In the genomic region with DNA sequence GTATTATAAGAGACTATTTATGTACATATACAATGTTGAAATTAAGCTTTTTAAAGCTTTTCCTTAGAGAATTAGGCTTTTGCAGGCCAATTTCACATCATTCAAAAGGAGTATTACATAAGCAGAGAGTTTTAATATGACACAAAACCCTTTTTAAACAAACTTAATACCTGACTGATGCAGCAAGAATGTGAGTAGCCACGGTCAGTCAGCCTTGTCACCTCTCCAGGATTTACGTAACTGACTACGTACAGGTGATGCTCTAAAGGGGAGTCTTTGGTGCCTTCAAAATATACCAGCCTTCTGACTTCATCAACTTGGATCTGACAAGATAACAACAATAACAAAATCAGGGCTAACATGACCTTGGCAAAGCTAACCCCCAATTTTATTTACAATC, we compare ENCODE assay signal across 3 cellular contexts.
TF ChIP-seq lines count a peak whose summit lies in the region.

No MANE protein-coding gene starts in this region.

TF ChIP-seq in A549, 52 proteins besides CTCF, POLR2A, EP300 and RAD21:
- TF ChIP-seq NFE2L2 (conservative IDR thresholded peaks at IDR 0.05; ENCODE audit: low read length) = no peak
- no peak for TF ChIP-seq RFX5 (IDR thresholded peaks at IDR 0.05)

TF ChIP-seq in IMR-90, 13 proteins besides CTCF, POLR2A, EP300 and RAD21:
- TF ChIP-seq CEBPB (IDR thresholded peaks at IDR 0.05; ENCODE audit: low read depth, low read length) = 0 out of 2 replicates have a peak, but pooled peaks have one; percentile 14
- TF ChIP-seq MXI1 (IDR thresholded peaks at IDR 0.05; ENCODE audit: borderline replicate concordance, low read depth, low read length) = no peak
- TF ChIP-seq FOS (IDR thresholded peaks at IDR 0.05; ENCODE audit: low read depth, low read length) = no peak
TF ChIP-seq in IMR-90: peak in this region for 1.

TF ChIP-seq in K562, 482 proteins besides CTCF, POLR2A, EP300 and RAD21:
- TF ChIP-seq C11orf30 (IDR thresholded peaks at IDR 0.05; ENCODE audit: low read depth) = no peak
- no peak for TF ChIP-seq NBN (IDR thresholded peaks at IDR 0.05; ENCODE audit: low read depth)
- TF ChIP-seq TEAD2 (tag; IDR thresholded peaks at IDR 0.05) = no peak
- TF ChIP-seq ZNF584 (CRISPR knock-in tag; IDR thresholded peaks at IDR 0.05; ENCODE audit: low read depth) = no peak
- TF ChIP-seq ZNF277 (CRISPR knock-in tag; IDR thresholded peaks at IDR 0.05; ENCODE audit: borderline replicate concordance) = no peak
- no peak for TF ChIP-seq CEBPG (CRISPR knock-in tag; IDR thresholded peaks at IDR 0.05)
- no peak for TF ChIP-seq CEBPG (tag; conservative IDR thresholded peaks at IDR 0.05 in 1 of 2, IDR thresholded peaks at IDR 0.05 in 1 of 2)
- no peak for TF ChIP-seq ZNF57 (CRISPR knock-in tag; IDR thresholded peaks at IDR 0.05)
- TF ChIP-seq POLR2AphosphoS5 (IDR thresholded peaks at IDR 0.05; ENCODE audit: control insufficient read depth, insufficient read depth, low read depth, low read length) = no peak
- no peak for TF ChIP-seq MECOM (CRISPR knock-in tag; IDR thresholded peaks at IDR 0.05)
- TF ChIP-seq PTTG1 (tag; IDR thresholded peaks at IDR 0.05; ENCODE audit: low read depth) = no peak
- TF ChIP-seq U2AF2 (optimal IDR thresholded peaks at IDR 0.05; ENCODE audit: low read depth, low read length) = no peak
- TF ChIP-seq KDM1A (IDR thresholded peaks at IDR 0.05) = no peak
- no peak for TF ChIP-seq BDP1 (IDR thresholded peaks at IDR 0.05; ENCODE audit: insufficient read depth, insufficient read length)
- TF ChIP-seq TCF3 (CRISPR knock-in tag; IDR thresholded peaks at IDR 0.05) = no peak
